Comparison of ENCODE assay signal across 21 cellular contexts in genomic region chr20:37271421-37271768, GRCh38. TPM values are rescaled to one million over a fixed set of nuclear protein-coding genes. Genes with fewer than 3 reads are reported as not detected.
A peak's percentile ranks its signal among the peaks of the same experiment; 100 is the strongest.
DNase-seq lines count a peak whose midpoint lies in the region; ATAC-seq, FAIRE-seq and TF ChIP-seq lines count a peak whose summit lies in the region.
"Had no signal": no experiment of that assay in that cellular context is flagged by ENCODE, and none has a peak within 500 bp of the region (broad histone marks: within the 10 kb centered on the region; RNA-seq: fewer than 3 reads in every experiment).

No MANE protein-coding gene starts in this region.

- BruUV-seq in GM12878 (replicated peaks; lab: Mats Ljungman, UMichigan), result no TSS peak

- no peak overlapping the region for H3K4me3 ChIP-seq in GM12878
- H3K4me3 ChIP-seq in lower lobe of right lung, result no peak overlapping the region
- H3K4me3 ChIP-seq in neuronal stem cell (ENCODE audit: low read length in 2 of 2), result no peak overlapping the region

- H3K79me2 ChIP-seq in GM12878 (ENCODE audit: control insufficient read depth, insufficient read depth, low read length), result no peaks in the 10 kb centered on the region

- ATAC-seq in GM12878 (no peak), lower lobe of right lung (no peak), GM21360 (IDR thresholded peaks at IDR 0.05; ENCODE audit: unreplicated experiment) (no peak), HG02678 (IDR thresholded peaks at IDR 0.05; ENCODE audit: unreplicated experiment) (no peak)
- no peak for ATAC-seq in stimulated activated memory B cell treated with anti-CD40 and anti-IgM and Interleukin-4, amounts not matched to agents 10 μg/mL and 1 μg/mL and 100 μg/mL, for 72 hours

- H3K36me3 Mint-ChIP-seq in CD14-positive monocyte, result peaks cover 0 to 3% of the 10 kb centered on the region in 2 donors
- H3K36me3 Mint-ChIP-seq in stimulated activated memory B cell treated with anti-CD40 and anti-IgM and Interleukin-4, amounts not matched to agents 10 μg/mL and 1 μg/mL and 100 μg/mL, for 72 hours, result no peaks in the 10 kb centered on the region
- H3K36me3 Mint-ChIP-seq: CD4-positive, CD25-positive, alpha-beta regulatory T cell had no signal

- SMC1A ChIA-PET in GM12878 (lab: Charles Lee; ENCODE audit: uncharacterized antibody, unreplicated experiment), result interaction anchor here (1.0 to 8.2 kb wide), 9 partner anchors 8 to 267 kb away, joined by 3 to 129 read pairs (median 8); partner anchors contain the start of genes BLCAP and MANBAL

- H3K79me1 ChIP-seq in neuronal stem cell (ENCODE audit: low read depth, low read length), result peaks cover 2% of the 10 kb centered on the region

- FAIRE-seq in GM12878 (lab: Jason Lieb, UNC), result no peak
- FAIRE-seq: A204.1 had no signal

- H3K36me3 ChIP-seq in GM12878 (ENCODE audit: control insufficient read depth in 2 of 2, insufficient read depth in 2 of 2, low read length in 1 of 2) (no peaks in the 10 kb centered on the region), lower lobe of right lung (no peaks in the 10 kb centered on the region), neuronal stem cell (replicated peaks in 1 of 2; ENCODE audit: control insufficient read depth in 2 of 2, insufficient read depth in 2 of 2, low read length in 2 of 2) (no peaks in the 10 kb centered on the region)

- intact Hi-C loops in CD14-positive monocyte (cut with micrococcal nuclease) (loop anchor here (2.0 to 5.0 kb wide), 2 partner anchors 17 to 66 kb away; partner anchors contain the start of gene MANBAL (in 2 of the 2)), GM12878 (cut with micrococcal nuclease; ENCODE audit: unreplicated experiment) (no loop called here), lower lobe of right lung (cut with DNase I) (loop anchor here (10.0 kb wide), 1 partner anchor 263 kb away; no protein-coding TSS in a partner anchor)

- no peak for TF ChIP-seq EP300 in GM12878 (IDR thresholded peaks at IDR 0.05; ENCODE audit: borderline replicate concordance in 1 of 2, control insufficient read depth in 1 of 2, low read depth in 2 of 2, low read length in 2 of 2)

- H3K4me1 ChIP-seq in GM12878 (ENCODE audit: control insufficient read depth, insufficient read depth, low read length), result peaks cover 49% of the 10 kb centered on the region
- peaks cover 14% of the 10 kb centered on the region for H3K4me1 ChIP-seq in lower lobe of right lung
- H3K4me1 ChIP-seq in neuronal stem cell (ENCODE audit: control insufficient read depth in 2 of 2, insufficient read depth in 1 of 2, low read depth in 1 of 2, low read length in 2 of 2), result peaks cover 12 to 19% of the 10 kb centered on the region in 2 donors

- H2AFZ ChIP-seq in GM12878 (ENCODE audit: control insufficient read depth, low read depth, low read length), result no peak overlapping the region
- no peak overlapping the region for H2AFZ ChIP-seq in neuronal stem cell (ENCODE audit: low read length)

- no peak overlapping the region for H2BK12ac ChIP-seq in neuronal stem cell (ENCODE audit: low read length)

- H3K27me3 ChIP-seq in GM12878 (replicated peaks in 1 of 2; ENCODE audit: control insufficient read depth in 2 of 2, insufficient read depth in 2 of 2, low read length in 1 of 2) (no peaks in the 10 kb centered on the region), lower lobe of right lung (ENCODE audit: low read depth) (no peaks in the 10 kb centered on the region), neuronal stem cell (ENCODE audit: control insufficient read depth in 3 of 3, insufficient read depth in 3 of 3, low read depth in 1 of 3, low read length in 3 of 3) (no peaks in the 10 kb centered on the region)

- no peak overlapping the region for H3K9ac ChIP-seq in GM12878 (ENCODE audit: control insufficient read depth, insufficient read depth, low read length)
- no peak overlapping the region for H3K9ac ChIP-seq in neuronal stem cell (ENCODE audit: low read depth, low read length, poor library complexity)
- H3K9ac ChIP-seq: KMS-11 had no signal

- H3K9me3 ChIP-seq in GM12878 (replicated peaks; ENCODE audit: control insufficient read depth, insufficient read depth, low read length), result no peaks in the 10 kb centered on the region
- H3K9me3 ChIP-seq in lower lobe of right lung, result no peaks in the 10 kb centered on the region
- no peaks in the 10 kb centered on the region for H3K9me3 ChIP-seq in neuronal stem cell (replicated peaks in 1 of 2; ENCODE audit: control insufficient read depth in 2 of 2, insufficient read depth in 1 of 2, low read depth in 1 of 2, low read length in 2 of 2)

- peaks cover 0 to 1% (median 0%) of the 10 kb centered on the region in 3 donors for H3K27me3 Mint-ChIP-seq in CD14-positive monocyte (ENCODE audit: low read depth in 3 of 3)
- H3K27me3 Mint-ChIP-seq in stimulated activated memory B cell treated with anti-CD40 and anti-IgM and Interleukin-4, amounts not matched to agents 10 μg/mL and 1 μg/mL and 100 μg/mL, for 72 hours, result no peaks in the 10 kb centered on the region

- peaks cover 0 to 6% (median 3%) of the 10 kb centered on the region in 7 donors for H3K9me3 Mint-ChIP-seq in CD14-positive monocyte
- H3K9me3 Mint-ChIP-seq in stimulated activated memory B cell treated with anti-CD40 and anti-IgM and Interleukin-4, amounts not matched to agents 10 μg/mL and 1 μg/mL and 100 μg/mL, for 72 hours, result no peaks in the 10 kb centered on the region
- H3K9me3 Mint-ChIP-seq: CD4-positive, CD25-positive, alpha-beta regulatory T cell had no signal

- CTCF ChIA-PET in GM12878 (lab: Yijun Ruan, JAX), result interaction anchor here (1.0 to 10.4 kb wide), 13 partner anchors 11 to 267 kb away, joined by 3 to 282 read pairs (median 9); partner anchors contain the start of genes BLCAP and SRC

- no peak overlapping the region for H4K8ac ChIP-seq in neuronal stem cell (ENCODE audit: low read depth, low read length)

- no peaks in the 10 kb centered on the region for H4K20me1 ChIP-seq in GM12878 (ENCODE audit: control insufficient read depth, insufficient read depth)

- in situ Hi-C loops in GM12878 (cut with MboI), result loop anchor here (5.0 kb wide), 2 partner anchors 111 to 261 kb away; no protein-coding TSS in a partner anchor

- no peak overlapping the region for H3K18ac ChIP-seq in neuronal stem cell (ENCODE audit: low read length)

- 82% methylated on average over 3 of the region's 3 CpGs for WGBS in GM12878 (ENCODE audit: insufficient coverage, insufficient replicate concordance, low lambda C conversion rate, missing lambda C conversion rate)
- no CpG with 5 or more reads among the region's 3 CpGs for WGBS in neuronal stem cell (ENCODE audit: extremely low coverage in 2 of 2, insufficient read length in 2 of 2, insufficient replicate concordance in 1 of 2), 2 donors

- H3K27ac ChIP-seq in GM12878 (ENCODE audit: control insufficient read depth, insufficient read depth) (peak overlapping the region; percentile 84), lower lobe of right lung (peak overlapping the region; percentile 76), neuronal stem cell (replicated peaks; ENCODE audit: low read length) (no peak overlapping the region)
- H3K27ac ChIP-seq: KMS-11 had no signal

- no peak for TF ChIP-seq RAD21 in GM12878 (IDR thresholded peaks at IDR 0.05; ENCODE audit: insufficient read depth, low read depth, low read length)

- no peak overlapping the region for H3K4ac ChIP-seq in neuronal stem cell (ENCODE audit: low read length)

- RAD21 ChIA-PET in GM12878 (lab: Charles Lee; ENCODE audit: unreplicated experiment), result interaction anchor here (1.0 to 6.6 kb wide), 10 partner anchors 18 to 270 kb away, joined by 3 to 119 read pairs (median 6); partner anchors contain the start of genes BLCAP and MANBAL

- H2BK120ac ChIP-seq in neuronal stem cell (ENCODE audit: low read depth, low read length), result no peak overlapping the region

- H2BK15ac ChIP-seq in neuronal stem cell (ENCODE audit: low read length), result no peak overlapping the region

- TF ChIP-seq POLR2A in GM12878 (IDR thresholded peaks at IDR 0.05; ENCODE audit: low read depth, low read length), result no peak

- no peak overlapping the region for H2AK5ac ChIP-seq in neuronal stem cell (ENCODE audit: low read depth, low read length)

- TF ChIP-seq CTCF in CD14-positive monocyte (IDR thresholded peaks at IDR 0.05) (no peak), GM12878 (IDR thresholded peaks at IDR 0.05 in 2 of 3, conservative IDR thresholded peaks at IDR 0.05 in 1 of 3; ENCODE audit: control insufficient read depth in 2 of 3, extremely low read depth in 1 of 3, insufficient read depth in 1 of 3, low read depth in 3 of 3, low read length in 3 of 3) (no peak), lower lobe of right lung (IDR thresholded peaks at IDR 0.05) (no peak)

- no peak overlapping the region for H3K23ac ChIP-seq in neuronal stem cell (ENCODE audit: low read depth, low read length, poor library complexity)

- peaks cover 70% of the 10 kb centered on the region for H3K4me1 Mint-ChIP-seq in CD14-positive monocyte
- H3K4me1 Mint-ChIP-seq in stimulated activated memory B cell treated with anti-CD40 and anti-IgM and Interleukin-4, amounts not matched to agents 10 μg/mL and 1 μg/mL and 100 μg/mL, for 72 hours, result peaks cover 54% of the 10 kb centered on the region

- no peak overlapping the region for H4K91ac ChIP-seq in neuronal stem cell (ENCODE audit: low read depth, low read length, poor library complexity)

- no peak for DNase-seq in CD14-positive monocyte (ENCODE audit: low spot score)
- DNase-seq in GM12878 (ENCODE audit: low read depth, low spot score), result no peak
- DNase-seq in lower lobe of right lung, result no peak
- no peak for DNase-seq in neuronal stem cell (ENCODE audit: low spot score)
- DNase-seq: CD4-positive, CD25-positive, alpha-beta regulatory T cell; EL; GF-D8; H7; NCI-H1105 treated with DMSO at 0.1 percent for 48 hours; NCI-H2029 treated with DMSO at 0.1 percent for 48 hours; NCI-H345; NCI-H524; OCI-M1; Right ventricle myocardium superior had no signal

- no peak overlapping the region for H2BK5ac ChIP-seq in neuronal stem cell (ENCODE audit: low read length)

- no peak overlapping the region for H3K14ac ChIP-seq in neuronal stem cell (ENCODE audit: low read length)

- POLR2A ChIA-PET in GM12878 (lab: Charles Lee), result interaction anchor here (0.6 to 2.1 kb wide), 6 partner anchors 18 to 268 kb away, joined by 3 to 11 read pairs (median 3); partner anchors contain the start of gene MANBAL

- H3K4me2 ChIP-seq in GM12878 (ENCODE audit: control insufficient read depth, insufficient read depth) (no peak overlapping the region), neuronal stem cell (ENCODE audit: insufficient read depth, low read length, poor library complexity, severe bottlenecking) (no peak overlapping the region)
- H3K4me2 ChIP-seq: KMS-11 had no signal

- no peak overlapping the region for H3K4me3 Mint-ChIP-seq in CD14-positive monocyte
- no peak overlapping the region for H3K4me3 Mint-ChIP-seq in stimulated activated memory B cell treated with anti-CD40 and anti-IgM and Interleukin-4, amounts not matched to agents 10 μg/mL and 1 μg/mL and 100 μg/mL, for 72 hours
- H3K4me3 Mint-ChIP-seq: CD4-positive, CD25-positive, alpha-beta regulatory T cell had no signal

- peak overlapping the region; percentile 96 to 100 (median 99) for H3K27ac Mint-ChIP-seq in CD14-positive monocyte
- peak overlapping the region; percentile 66 for H3K27ac Mint-ChIP-seq in stimulated activated memory B cell treated with anti-CD40 and anti-IgM and Interleukin-4, amounts not matched to agents 10 μg/mL and 1 μg/mL and 100 μg/mL, for 72 hours
- H3K27ac Mint-ChIP-seq: CD4-positive, CD25-positive, alpha-beta regulatory T cell had no signal

RNA-seq across cellular contexts. Expression of gene GHRH, which starts 9.8 kb away (rescaled TPM):
- polyA plus RNA-seq in CD14-positive monocyte, result not detected
- total RNA-seq in GM12878 (2013; cell fraction: nucleolus; rRNA removed), result not detected in 2 replicates
- total RNA-seq in GM12878 (2014; rRNA removed), result not detected in 2 replicates
- total RNA-seq in GM12878 (2014; rRNA removed; fragmentation: Illumina TruSeq; extraction: Trizol), result not detected in 2 replicates
- not detected in 2 replicates for total RNA-seq in GM12878 (2021)
- polyA plus RNA-seq in GM12878 (2011; ENCODE audit: low read depth), result not detected
- polyA plus RNA-seq in GM12878 (2011; rRNA removed), result not detected in 2 replicates
- not detected in 2 replicates for polyA plus RNA-seq in GM12878 (2011; cell fraction: cytosol; rRNA removed)
- polyA plus RNA-seq in GM12878 (2011; cell fraction: nucleus; rRNA removed), result not detected in 2 replicates
- polyA plus RNA-seq in GM12878 (2012), result not detected in 2 replicates
- polyA plus RNA-seq in GM12878 (2014; fragmentation: Illumina TruSeq; extraction: Trizol), result not detected in 2 replicates
- polyA plus RNA-seq in GM12878 (2014; fragmentation: Nextera tagmentation; extraction: Ambion mirVana), result not detected
- not detected in 2 replicates for polyA plus RNA-seq in GM12878 (2014; rRNA removed)
- polyA plus RNA-seq in GM12878 (2016; fragmentation: Nextera tagmentation; extraction: Ambion mirVana), result not detected
- not detected in 2 replicates for polyA minus RNA-seq in GM12878 (2011; rRNA and poly(A)+ RNA removed)
- not detected in 2 replicates for polyA minus RNA-seq in GM12878 (2011; cell fraction: cytosol; rRNA and poly(A)+ RNA removed)
- polyA minus RNA-seq in GM12878 (2011; cell fraction: nucleus; rRNA and poly(A)+ RNA removed), result not detected in 2 replicates
- not detected for total RNA-seq in lower lobe of right lung
- polyA plus RNA-seq in neuronal stem cell (2013, experiment 1 of 2), result 0.96 TPM
- 1.8 TPM for polyA plus RNA-seq in neuronal stem cell (2013, experiment 2 of 2)
- total RNA-seq: CD4-positive, CD25-positive, alpha-beta regulatory T cell; H7; HT-29; RPMI7951 had no signal
- polyA plus RNA-seq: CD4-positive, CD25-positive, alpha-beta regulatory T cell had no signal

RNA-seq across cellular contexts. Expression of gene MANBAL, which starts 18.1 kb away (rescaled TPM):
- polyA plus RNA-seq in CD14-positive monocyte, result 10 to 100 TPM; 17.1 to 17.3 TPM
- total RNA-seq in GM12878 (2013; cell fraction: nucleolus; rRNA removed), result 16.3 and 20.6 TPM in 2 replicates
- 8.6 and 12.2 TPM in 2 replicates for total RNA-seq in GM12878 (2014; rRNA removed)
- 15.0 and 15.6 TPM in 2 replicates for total RNA-seq in GM12878 (2014; rRNA removed; fragmentation: Illumina TruSeq; extraction: Trizol)
- total RNA-seq in GM12878 (2021), result 18.9 TPM in 2 replicates
- polyA plus RNA-seq in GM12878 (2011; ENCODE audit: low read depth), result 22.4 TPM
- polyA plus RNA-seq in GM12878 (2011; rRNA removed), result 25.1 and 39.0 TPM in 2 replicates
- 52.9 and 61.1 TPM in 2 replicates for polyA plus RNA-seq in GM12878 (2011; cell fraction: cytosol; rRNA removed)
- 32.8 and 42.1 TPM in 2 replicates for polyA plus RNA-seq in GM12878 (2011; cell fraction: nucleus; rRNA removed)
- polyA plus RNA-seq in GM12878 (2012), result 23.7 and 25.2 TPM in 2 replicates
- polyA plus RNA-seq in GM12878 (2014; fragmentation: Illumina TruSeq; extraction: Trizol), result 20.2 and 30.7 TPM in 2 replicates
- polyA plus RNA-seq in GM12878 (2014; fragmentation: Nextera tagmentation; extraction: Ambion mirVana), result 10 to 100 TPM; 13.7 to 15.6 TPM
- 33.7 and 36.4 TPM in 2 replicates for polyA plus RNA-seq in GM12878 (2014; rRNA removed)
- 10 to 100 TPM; 40.8 to 45.6 TPM for polyA plus RNA-seq in GM12878 (2016; fragmentation: Nextera tagmentation; extraction: Ambion mirVana)
- polyA minus RNA-seq in GM12878 (2011; rRNA and poly(A)+ RNA removed), result 25.5 and 25.8 TPM in 2 replicates
- 7.5 and 9.5 TPM in 2 replicates for polyA minus RNA-seq in GM12878 (2011; cell fraction: cytosol; rRNA and poly(A)+ RNA removed)
- polyA minus RNA-seq in GM12878 (2011; cell fraction: nucleus; rRNA and poly(A)+ RNA removed), result 4.2 and 8.4 TPM in 2 replicates
- total RNA-seq in lower lobe of right lung, result 28.2 TPM
- polyA plus RNA-seq in neuronal stem cell (2013, experiment 1 of 2), result 66.5 TPM
- polyA plus RNA-seq in neuronal stem cell (2013, experiment 2 of 2), result 66.4 TPM
